In genomic region chr9:19030899-19031298, GRCh38 we compare ENCODE assay signal across 15 cellular contexts.
A peak's percentile ranks its signal among the peaks of the same experiment; 100 is the strongest.
DNase-seq lines count a peak whose midpoint lies in the region; ATAC-seq, FAIRE-seq and TF ChIP-seq lines count a peak whose summit lies in the region.
"Had no signal": no experiment of that assay in that cellular context is flagged by ENCODE, and none has a peak within 500 bp of the region (broad histone marks: within the 10 kb centered on the region; RNA-seq: fewer than 3 reads in every experiment).

No MANE protein-coding gene starts in this region.

- TF ChIP-seq CTCF in epithelial cell of esophagus (IDR thresholded peaks at IDR 0.05; ENCODE audit: insufficient read depth, low read depth, low read length, missing control alignments) = no peak

- no peak for FAIRE-seq in RCC 7860 (lab: Jason Lieb, UNC)

- peak; percentile 46 for DNase-seq in epithelial cell of esophagus (ENCODE audit: low read depth)
- DNase-seq in NCI-H128 (lab: John Stamatoyannopoulos, UW; ENCODE audit: unreplicated experiment) = no peak
- no peak for DNase-seq in NCI-H2171 (lab: John Stamatoyannopoulos, UW)
- DNase-seq in RCC 7860 (ENCODE audit: low spot score) = no peak
- DNase-seq in D341Med (ENCODE audit: low spot score) = no peak
- DNase-seq: activated CD4-positive, CD25-positive, alpha-beta regulatory T cell; activated T-cell treated with anti-CD3 and anti-CD28 coated beads, Interleukin-2, amount 50 U/mL, for 72 hours; CD8-positive, alpha-beta T cell; NCI-H526 treated with DMSO at 0.1 percent for 48 hours; ovary; SJCRH30; stimulated activated CD4-positive, alpha-beta T cell treated with anti-CD3 and anti-CD28 coated beads, Interleukin-2, amount 100 ng/mL, for 24 hours had no signal

- H3K4me3 ChIP-seq in epithelial cell of esophagus (ENCODE audit: low read length) = no peak overlapping the region
- H3K4me3 ChIP-seq: ovary, SJCRH30 had no signal

- peak; percentile 93 for ATAC-seq in GM18519 (IDR thresholded peaks at IDR 0.05; ENCODE audit: low FRiP score, unreplicated experiment)
- peak; percentile 79 for ATAC-seq in GM21529 (IDR thresholded peaks at IDR 0.05; ENCODE audit: unreplicated experiment)
- peak; percentile 54 for ATAC-seq in HG03175 (IDR thresholded peaks at IDR 0.05; ENCODE audit: unreplicated experiment)
- ATAC-seq: CD8-positive, alpha-beta T cell had no signal
